In genomic region chr10:45999955-46000354, GRCh38 we compare ENCODE assay signal across 11 cellular contexts. TPM values are rescaled to one million over a fixed set of nuclear protein-coding genes. Genes with fewer than 3 reads are reported as not detected.
"Had no signal": no experiment of that assay in that cellular context is flagged by ENCODE, and none has a peak within 500 bp of the region (broad histone marks: within the 10 kb centered on the region; RNA-seq: fewer than 3 reads in every experiment).

No MANE protein-coding gene starts in this region.

RNA-seq across cellular contexts. Expression of gene MSMB, which starts 46.1 kb away (rescaled TPM):
- total RNA-seq: OCI-LY7, PC-3, PC-9, Peyer's patch, Right ventricle myocardium inferior, Right ventricle myocardium superior, RPMI7951, SJCRH30, SJSA1, SK-MEL-5 had no signal
- polyA plus RNA-seq: SK-N-SH had no signal
